In the genomic region with DNA sequence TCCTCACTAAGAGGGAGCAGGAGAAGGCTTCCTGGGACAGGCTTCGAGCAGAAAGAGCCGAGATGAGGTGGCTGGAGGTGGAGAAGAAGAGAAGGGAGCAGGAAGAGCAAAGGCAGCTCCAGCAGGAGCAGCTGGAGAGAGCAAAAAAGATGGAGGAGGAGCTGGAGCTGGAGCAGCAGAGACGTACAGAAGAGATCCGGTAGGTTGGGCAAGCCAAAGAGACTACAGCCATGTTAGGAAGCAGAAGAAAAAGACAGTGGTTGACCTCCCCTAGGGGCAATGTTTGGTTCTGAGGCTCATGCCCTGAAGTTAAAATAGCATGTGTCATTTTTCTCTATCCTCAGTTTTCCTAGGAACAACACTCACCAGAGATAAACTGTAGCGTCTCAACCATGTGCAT, we compare ENCODE assay signal across 22 cellular contexts.
"Had no signal": no experiment of that assay in that cellular context is flagged by ENCODE, and none has a peak within 500 bp of the region (broad histone marks: within the 10 kb centered on the region; RNA-seq: fewer than 3 reads in every experiment).

No MANE protein-coding gene starts in this region.

- DNase-seq: IMR-90, Kasumi-1, MM.1S, NCI-H1092 treated with DMSO at 0.1 percent for 48 hours, NCI-H1436, NCI-H187, NCI-H2029, NCI-H2081 treated with DMSO at 0.1 percent for 48 hours, NCI-H2171, NCI-H226, NCI-H446, NCI-H510A, NCI-H524 treated with DMSO at 0.1 percent for 48 hours, NCI-H69, NCI-H774, Right ventricle myocardium superior, RPMI8226, SIG-M5, SK-N-SH had no signal

- H3K9me3 ChIP-seq: SJSA1, SK-N-SH had no signal

- FAIRE-seq: RCC 7860 had no signal

- H3K27ac ChIP-seq: KMS-11, SJSA1 had no signal

- H3K9ac ChIP-seq: KMS-11, SK-N-SH had no signal

- H3K4me2 ChIP-seq: KMS-11, SK-N-SH had no signal

- H3K27me3 ChIP-seq: SJSA1 had no signal

- H3K36me3 ChIP-seq: SJSA1 had no signal

- H3K4me3 ChIP-seq: SJSA1 had no signal

- H3K4me1 ChIP-seq: SJSA1 had no signal
